ENCODE assay signal across 19 cellular contexts in genomic region chr5:77847814-77848290, GRCh38.
DNase-seq lines count a peak whose midpoint lies in the region; ATAC-seq and TF ChIP-seq lines count a peak whose summit lies in the region.
"Had no signal": no experiment of that assay in that cellular context is flagged by ENCODE, and none has a peak within 500 bp of the region (broad histone marks: within the 10 kb centered on the region; RNA-seq: fewer than 3 reads in every experiment).

No MANE protein-coding gene starts in this region.

- peaks cover 76% of the 10 kb centered on the region for H3K4me1 Mint-ChIP-seq in nephron progenitor cell

- no peak overlapping the region for H3K27ac Mint-ChIP-seq in nephron progenitor cell
- H3K27ac Mint-ChIP-seq: activated naive CD8-positive, alpha-beta T cell; CD8-positive, alpha-beta T cell; naive B cell had no signal

- no peaks in the 10 kb centered on the region for H3K9me3 Mint-ChIP-seq in nephron progenitor cell
- H3K9me3 Mint-ChIP-seq: activated T-cell treated with anti-CD3 and anti-CD28 coated beads, Interleukin-2, amount 50 U/mL, for 4 hours; CD8-positive, alpha-beta T cell had no signal

- peaks cover 85% of the 10 kb centered on the region for H3K27me3 Mint-ChIP-seq in nephron progenitor cell (ENCODE audit: low read depth, poor library complexity)

- no peaks in the 10 kb centered on the region for H3K36me3 Mint-ChIP-seq in nephron progenitor cell (ENCODE audit: low read depth)
- H3K36me3 Mint-ChIP-seq: activated naive CD8-positive, alpha-beta T cell; CD8-positive, alpha-beta T cell; naive B cell had no signal

- H3K36me3 ChIP-seq in H7 (replicated peaks; ENCODE audit: control insufficient read depth, insufficient read depth, low read length) (no peaks in the 10 kb centered on the region), esophagus muscularis mucosa (no peaks in the 10 kb centered on the region), lower lobe of right lung (no peaks in the 10 kb centered on the region)

- H3K27me3 ChIP-seq in H7 (ENCODE audit: control insufficient read depth, insufficient read depth, low read length) (peaks cover 94% of the 10 kb centered on the region), esophagus muscularis mucosa (peaks cover 0 to 10% (median 0%) of the 10 kb centered on the region in 4 donors), lower lobe of right lung (ENCODE audit: low read depth) (peaks cover 51% of the 10 kb centered on the region)

- peaks cover 12 to 38% (median 36%) of the 10 kb centered on the region in 4 donors for H3K4me1 ChIP-seq in esophagus muscularis mucosa
- H3K4me1 ChIP-seq in lower lobe of right lung = peaks cover 24% of the 10 kb centered on the region

- no peaks in the 10 kb centered on the region for H3K9me3 ChIP-seq in esophagus muscularis mucosa
- H3K9me3 ChIP-seq in lower lobe of right lung = no peaks in the 10 kb centered on the region
- H3K9me3 ChIP-seq: psoas muscle had no signal

- WGBS in esophagus muscularis mucosa = 90% methylated on average over 7 of the region's 7 CpGs

- no peak for TF ChIP-seq EP300 in esophagus muscularis mucosa (IDR thresholded peaks at IDR 0.05)

- DNase-seq in H7 (peak; percentile 82), NCI-H345 treated with DMSO at 0.1 percent for 48 hours (lab: John Stamatoyannopoulos, UW; ENCODE audit: unreplicated experiment) (peak; percentile 3), esophagus muscularis mucosa (ENCODE audit: extremely low spot score) (peak; percentile 42), nephron progenitor cell (no peak), lower lobe of right lung (no peak), NOMO-1 treated with dmso at 0.1 percent for 144 hours (lab: John Stamatoyannopoulos, UW; ENCODE audit: unreplicated experiment) (no peak)
- DNase-seq: activated CD4-positive, alpha-beta T cell treated with anti-CD3 and anti-CD28 coated beads, Interleukin-2, amount 50 U/mL, for 48 hours; activated T-cell treated with anti-CD3 and anti-CD28 coated beads, Interleukin-2, amount 50 U/mL, for 4 hours; CD8-positive, alpha-beta T cell; left ventricle myocardium superior; naive B cell; NCI-H1436 treated with DMSO at 0.1 percent for 48 hours; NCI-H526; psoas muscle; stimulated activated CD4-positive, alpha-beta T cell treated with anti-CD3 and anti-CD28 coated beads, Interleukin-15, amount 100 ng/mL, for 24 hours had no signal

- intact Hi-C loops in esophagus muscularis mucosa (cut with DNase I) (no loop called here), lower lobe of right lung (cut with DNase I) (no loop called here)

- H3K4me3 Mint-ChIP-seq in nephron progenitor cell = peak overlapping the region; percentile 24
- H3K4me3 Mint-ChIP-seq: activated naive CD8-positive, alpha-beta T cell; activated T-cell treated with anti-CD3 and anti-CD28 coated beads, Interleukin-2, amount 50 U/mL, for 4 hours; CD8-positive, alpha-beta T cell had no signal

- no peak overlapping the region for H3K4me3 ChIP-seq in H7 (ENCODE audit: insufficient read depth, low read depth, low read length)
- H3K4me3 ChIP-seq in esophagus muscularis mucosa = no peak overlapping the region
- H3K4me3 ChIP-seq in lower lobe of right lung = no peak overlapping the region
- H3K4me3 ChIP-seq: psoas muscle had no signal

- TF ChIP-seq CTCF in esophagus muscularis mucosa (IDR thresholded peaks at IDR 0.05) (no peak), nephron progenitor cell (IDR thresholded peaks at IDR 0.05) (no peak), lower lobe of right lung (IDR thresholded peaks at IDR 0.05) (no peak)

- H3K27ac ChIP-seq in esophagus muscularis mucosa (replicated peaks in 1 of 4) (no peak overlapping the region), lower lobe of right lung (no peak overlapping the region)
- H3K27ac ChIP-seq: psoas muscle had no signal

- no peak for TF ChIP-seq POLR2A in esophagus muscularis mucosa (IDR thresholded peaks at IDR 0.05; ENCODE audit: low read depth)

- no peak for ATAC-seq in lower lobe of right lung
- ATAC-seq in GM21515 (IDR thresholded peaks at IDR 0.05; ENCODE audit: unreplicated experiment) = no peak
- no peak for ATAC-seq in GM21723 (IDR thresholded peaks at IDR 0.05; ENCODE audit: unreplicated experiment)
- ATAC-seq: activated T-cell treated with anti-CD3 and anti-CD28 coated beads, Interleukin-2, amount 50 U/mL, for 4 hours; CD8-positive, alpha-beta T cell; left ventricle myocardium superior; Panc1; psoas muscle had no signal

Comparison
In these comparisons a context has a peak if more than half of its experiments do, and no peak if none do; other contexts are left out.
1. DNase-seq: peak in H7 (single experiment), NCI-H345 treated with DMSO at 0.1 percent for 48 hours (single experiment) and esophagus muscularis mucosa (single experiment); none in nephron progenitor cell (single experiment), lower lobe of right lung (single experiment) and NOMO-1 treated with dmso at 0.1 percent for 144 hours (single experiment).